In genomic region chr19:18279516-18280246, GRCh38 we compare ENCODE assay signal across 1 cellular context.
TF ChIP-seq lines count a peak whose summit lies in the region.

No MANE protein-coding gene starts in this region.

TF ChIP-seq in K562, 482 proteins besides CTCF, POLR2A, EP300 and RAD21 (continued from another document):
- TF ChIP-seq CSDE1 (IDR thresholded peaks at IDR 0.05) (0 out of 4 replicates have a peak, but pooled peaks of 1 of the 2 experiments have one; percentile 50), CEBPB (tag; IDR thresholded peaks at IDR 0.05) (no peak), NBN (IDR thresholded peaks at IDR 0.05; ENCODE audit: low read depth) (peak; percentile 86), ZNF143 (CRISPR knock-in tag; IDR thresholded peaks at IDR 0.05) (no peak), ZNF644 (tag; IDR thresholded peaks at IDR 0.05; ENCODE audit: low read depth) (0 out of 2 replicates have a peak, but pooled peaks have one; percentile 40), OTX1 (CRISPR knock-in tag; IDR thresholded peaks at IDR 0.05) (0 out of 2 replicates have a peak, but pooled peaks have one; percentile 38), ZNF592 (IDR thresholded peaks at IDR 0.05) (no peak), CCNT2 (IDR thresholded peaks at IDR 0.05; ENCODE audit: borderline replicate concordance, extremely low read depth, insufficient read length, low read depth, low read length) (peak; percentile 71), BCOR (IDR thresholded peaks at IDR 0.05) (0 out of 2 replicates have a peak, but pooled peaks have one; percentile 60), THRB (CRISPR knock-in tag; conservative IDR thresholded peaks at IDR 0.05) (no peak; the same call in 1 of the 2 replicates), SIRT6 (IDR thresholded peaks at IDR 0.05; ENCODE audit: low read depth, low read length) (no peak), SRSF3 (IDR thresholded peaks at IDR 0.05; ENCODE audit: insufficient read depth, low read length) (no peak), PCBP1 (IDR thresholded peaks at IDR 0.05; ENCODE audit: low read depth, low read length, poor library complexity, severe bottlenecking) (no peak), ZNF277 (CRISPR knock-in tag; IDR thresholded peaks at IDR 0.05; ENCODE audit: borderline replicate concordance) (no peak)
